In the genomic region with DNA sequence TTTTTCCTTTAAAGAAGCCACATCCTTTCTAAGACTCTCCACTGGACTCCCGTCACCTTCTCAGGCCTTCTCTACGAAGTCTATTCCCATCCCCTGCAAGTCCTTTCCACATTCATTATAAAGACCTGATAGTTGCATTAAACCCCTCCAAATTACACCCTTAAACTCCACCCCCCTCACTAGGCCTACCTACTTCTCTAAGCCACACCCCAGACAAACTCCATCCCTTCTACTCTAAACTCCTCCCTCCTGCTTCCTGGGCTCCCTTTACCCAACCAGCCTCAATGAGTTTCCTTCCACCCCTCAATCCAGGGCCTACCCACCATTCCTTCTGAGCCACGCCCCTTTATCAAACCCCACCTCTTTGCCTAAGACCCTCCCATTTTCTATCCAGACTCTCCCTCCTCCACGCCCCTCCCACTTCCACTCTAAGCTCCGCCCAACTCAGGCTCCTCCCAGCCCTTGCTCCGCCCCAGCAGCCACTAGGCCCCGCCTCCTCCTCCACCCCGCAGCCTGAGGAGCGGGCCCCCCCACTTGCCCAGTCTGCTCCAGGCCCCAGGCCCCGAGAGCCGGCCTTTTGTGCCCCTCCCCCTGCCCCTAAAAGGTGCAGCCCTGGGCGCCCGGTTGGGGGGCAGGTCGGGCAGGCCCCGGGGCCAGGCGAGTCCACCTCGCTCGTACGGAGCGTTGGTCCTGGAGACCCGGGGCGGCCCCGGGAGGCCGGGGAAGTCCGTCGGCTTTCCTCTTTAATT, we compare ENCODE assay signal across 1 cellular context.
A peak's percentile ranks its signal among the peaks of the same experiment; 100 is the strongest.
TF ChIP-seq lines count a peak whose summit lies in the region.

No MANE protein-coding gene starts in this region.

TF ChIP-seq in HEK293, 187 proteins besides CTCF, POLR2A, EP300 and RAD21 (continued from another document and continues in another):
- TF ChIP-seq, protein P1, sequence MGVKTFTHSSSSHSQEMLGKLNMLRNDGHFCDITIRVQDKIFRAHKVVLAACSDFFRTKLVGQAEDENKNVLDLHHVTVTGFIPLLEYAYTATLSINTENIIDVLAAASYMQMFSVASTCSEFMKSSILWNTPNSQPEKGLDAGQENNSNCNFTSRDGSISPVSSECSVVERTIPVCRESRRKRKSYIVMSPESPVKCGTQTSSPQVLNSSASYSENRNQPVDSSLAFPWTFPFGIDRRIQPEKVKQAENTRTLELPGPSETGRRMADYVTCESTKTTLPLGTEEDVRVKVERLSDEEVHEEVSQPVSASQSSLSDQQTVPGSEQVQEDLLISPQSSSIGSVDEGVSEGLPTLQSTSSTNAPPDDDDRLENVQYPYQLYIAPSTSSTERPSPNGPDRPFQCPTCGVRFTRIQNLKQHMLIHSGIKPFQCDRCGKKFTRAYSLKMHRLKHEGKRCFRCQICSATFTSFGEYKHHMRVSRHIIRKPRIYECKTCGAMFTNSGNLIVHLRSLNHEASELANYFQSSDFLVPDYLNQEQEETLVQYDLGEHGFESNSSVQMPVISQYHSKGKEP (tag by site-specific recombination; IDR thresholded peaks at IDR 0.05): peak; percentile 46; the same call in 1 of the 2 replicates
- TF ChIP-seq YY2 (tag by site-specific recombination; IDR thresholded peaks at IDR 0.05) (no peak), ZNF302 (tag by site-specific recombination; IDR thresholded peaks at IDR 0.05; ENCODE audit: low read depth) (no peak), SP2 (tag by site-specific recombination; IDR thresholded peaks at IDR 0.05) (peak; percentile 92), INSM2 (tag by site-specific recombination; IDR thresholded peaks at IDR 0.05) (peak; percentile 37; the same call in 1 of the 2 replicates), ZNF530 (tag by site-specific recombination; IDR thresholded peaks at IDR 0.05; ENCODE audit: low read depth) (no peak), ZNF626 (tag by site-specific recombination; IDR thresholded peaks at IDR 0.05) (no peak), PRDM10 (tag by site-specific recombination; IDR thresholded peaks at IDR 0.05) (peak; percentile 68), ZFP69B (tag by site-specific recombination; IDR thresholded peaks at IDR 0.05) (peak; percentile 92), BCL11B (tag by site-specific recombination; IDR thresholded peaks at IDR 0.05; ENCODE audit: low read depth) (peak; percentile 96; the same call in 1 of the 2 replicates), KLF16 (tag by site-specific recombination; IDR thresholded peaks at IDR 0.05) (0 out of 2 replicates have a peak, but pooled peaks have one; percentile 28), ZNF324 (tag by site-specific recombination; IDR thresholded peaks at IDR 0.05) (0 out of 2 replicates have a peak, but pooled peaks have one; percentile 71), ZNF2 (tag by site-specific recombination; IDR thresholded peaks at IDR 0.05) (peak; percentile 78), ZNF596 (tag by site-specific recombination; IDR thresholded peaks at IDR 0.05) (no peak), ZNF341 (tag by site-specific recombination; IDR thresholded peaks at IDR 0.05; ENCODE audit: low read depth) (peak; percentile 86), ZNF843 (tag by site-specific recombination; IDR thresholded peaks at IDR 0.05) (0 out of 2 replicates have a peak, but pooled peaks have one; percentile 29), ZSCAN30 (tag by site-specific recombination; IDR thresholded peaks at IDR 0.05) (peak; percentile 84; the same call in 1 of the 2 replicates), ZEB2 (tag by site-specific recombination; IDR thresholded peaks at IDR 0.05) (peak; percentile 89), ZBTB8A (tag by site-specific recombination; IDR thresholded peaks at IDR 0.05) (peak; percentile 60; the same call in 1 of the 2 replicates), HIC1 (tag by site-specific recombination; IDR thresholded peaks at IDR 0.05) (peak; percentile 97), KLF1 (tag by site-specific recombination; IDR thresholded peaks at IDR 0.05) (0 out of 2 replicates have a peak, but pooled peaks have one; percentile 6), SP3 (tag by site-specific recombination; IDR thresholded peaks at IDR 0.05) (peak; percentile 99), OVOL3 (tag by site-specific recombination; IDR thresholded peaks at IDR 0.05) (0 out of 2 replicates have a peak, but pooled peaks have one; percentile 27), HOXD13 (CRISPR knock-in tag; IDR thresholded peaks at IDR 0.05; ENCODE audit: borderline replicate concordance) (no peak), HOXC10 (CRISPR knock-in tag; IDR thresholded peaks at IDR 0.05) (0 out of 2 replicates have a peak, but pooled peaks have one; percentile 38), ZNF610 (tag by site-specific recombination; IDR thresholded peaks at IDR 0.05; ENCODE audit: borderline replicate concordance) (peak; percentile 75), ZNF585B (tag by site-specific recombination; IDR thresholded peaks at IDR 0.05) (no peak)
- TF ChIP-seq, protein P2, sequence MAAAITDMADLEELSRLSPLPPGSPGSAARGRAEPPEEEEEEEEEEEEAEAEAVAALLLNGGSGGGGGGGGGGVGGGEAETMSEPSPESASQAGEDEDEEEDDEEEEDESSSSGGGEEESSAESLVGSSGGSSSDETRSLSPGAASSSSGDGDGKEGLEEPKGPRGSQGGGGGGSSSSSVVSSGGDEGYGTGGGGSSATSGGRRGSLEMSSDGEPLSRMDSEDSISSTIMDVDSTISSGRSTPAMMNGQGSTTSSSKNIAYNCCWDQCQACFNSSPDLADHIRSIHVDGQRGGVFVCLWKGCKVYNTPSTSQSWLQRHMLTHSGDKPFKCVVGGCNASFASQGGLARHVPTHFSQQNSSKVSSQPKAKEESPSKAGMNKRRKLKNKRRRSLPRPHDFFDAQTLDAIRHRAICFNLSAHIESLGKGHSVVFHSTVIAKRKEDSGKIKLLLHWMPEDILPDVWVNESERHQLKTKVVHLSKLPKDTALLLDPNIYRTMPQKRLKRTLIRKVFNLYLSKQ (tag by site-specific recombination; IDR thresholded peaks at IDR 0.05; ENCODE audit: borderline replicate concordance): no peak
- TF ChIP-seq, protein P3, sequence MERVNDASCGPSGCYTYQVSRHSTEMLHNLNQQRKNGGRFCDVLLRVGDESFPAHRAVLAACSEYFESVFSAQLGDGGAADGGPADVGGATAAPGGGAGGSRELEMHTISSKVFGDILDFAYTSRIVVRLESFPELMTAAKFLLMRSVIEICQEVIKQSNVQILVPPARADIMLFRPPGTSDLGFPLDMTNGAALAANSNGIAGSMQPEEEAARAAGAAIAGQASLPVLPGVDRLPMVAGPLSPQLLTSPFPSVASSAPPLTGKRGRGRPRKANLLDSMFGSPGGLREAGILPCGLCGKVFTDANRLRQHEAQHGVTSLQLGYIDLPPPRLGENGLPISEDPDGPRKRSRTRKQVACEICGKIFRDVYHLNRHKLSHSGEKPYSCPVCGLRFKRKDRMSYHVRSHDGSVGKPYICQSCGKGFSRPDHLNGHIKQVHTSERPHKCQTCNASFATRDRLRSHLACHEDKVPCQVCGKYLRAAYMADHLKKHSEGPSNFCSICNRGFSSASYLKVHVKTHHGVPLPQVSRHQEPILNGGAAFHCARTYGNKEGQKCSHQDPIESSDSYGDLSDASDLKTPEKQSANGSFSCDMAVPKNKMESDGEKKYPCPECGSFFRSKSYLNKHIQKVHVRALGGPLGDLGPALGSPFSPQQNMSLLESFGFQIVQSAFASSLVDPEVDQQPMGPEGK (tag by site-specific recombination; IDR thresholded peaks at IDR 0.05): peak; percentile 100; the same call in 1 of the 2 replicates
- TF ChIP-seq, protein P4, sequence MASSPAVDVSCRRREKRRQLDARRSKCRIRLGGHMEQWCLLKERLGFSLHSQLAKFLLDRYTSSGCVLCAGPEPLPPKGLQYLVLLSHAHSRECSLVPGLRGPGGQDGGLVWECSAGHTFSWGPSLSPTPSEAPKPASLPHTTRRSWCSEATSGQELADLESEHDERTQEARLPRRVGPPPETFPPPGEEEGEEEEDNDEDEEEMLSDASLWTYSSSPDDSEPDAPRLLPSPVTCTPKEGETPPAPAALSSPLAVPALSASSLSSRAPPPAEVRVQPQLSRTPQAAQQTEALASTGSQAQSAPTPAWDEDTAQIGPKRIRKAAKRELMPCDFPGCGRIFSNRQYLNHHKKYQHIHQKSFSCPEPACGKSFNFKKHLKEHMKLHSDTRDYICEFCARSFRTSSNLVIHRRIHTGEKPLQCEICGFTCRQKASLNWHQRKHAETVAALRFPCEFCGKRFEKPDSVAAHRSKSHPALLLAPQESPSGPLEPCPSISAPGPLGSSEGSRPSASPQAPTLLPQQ (tag by site-specific recombination; IDR thresholded peaks at IDR 0.05): peak; percentile 95
- TF ChIP-seq, protein P5, sequence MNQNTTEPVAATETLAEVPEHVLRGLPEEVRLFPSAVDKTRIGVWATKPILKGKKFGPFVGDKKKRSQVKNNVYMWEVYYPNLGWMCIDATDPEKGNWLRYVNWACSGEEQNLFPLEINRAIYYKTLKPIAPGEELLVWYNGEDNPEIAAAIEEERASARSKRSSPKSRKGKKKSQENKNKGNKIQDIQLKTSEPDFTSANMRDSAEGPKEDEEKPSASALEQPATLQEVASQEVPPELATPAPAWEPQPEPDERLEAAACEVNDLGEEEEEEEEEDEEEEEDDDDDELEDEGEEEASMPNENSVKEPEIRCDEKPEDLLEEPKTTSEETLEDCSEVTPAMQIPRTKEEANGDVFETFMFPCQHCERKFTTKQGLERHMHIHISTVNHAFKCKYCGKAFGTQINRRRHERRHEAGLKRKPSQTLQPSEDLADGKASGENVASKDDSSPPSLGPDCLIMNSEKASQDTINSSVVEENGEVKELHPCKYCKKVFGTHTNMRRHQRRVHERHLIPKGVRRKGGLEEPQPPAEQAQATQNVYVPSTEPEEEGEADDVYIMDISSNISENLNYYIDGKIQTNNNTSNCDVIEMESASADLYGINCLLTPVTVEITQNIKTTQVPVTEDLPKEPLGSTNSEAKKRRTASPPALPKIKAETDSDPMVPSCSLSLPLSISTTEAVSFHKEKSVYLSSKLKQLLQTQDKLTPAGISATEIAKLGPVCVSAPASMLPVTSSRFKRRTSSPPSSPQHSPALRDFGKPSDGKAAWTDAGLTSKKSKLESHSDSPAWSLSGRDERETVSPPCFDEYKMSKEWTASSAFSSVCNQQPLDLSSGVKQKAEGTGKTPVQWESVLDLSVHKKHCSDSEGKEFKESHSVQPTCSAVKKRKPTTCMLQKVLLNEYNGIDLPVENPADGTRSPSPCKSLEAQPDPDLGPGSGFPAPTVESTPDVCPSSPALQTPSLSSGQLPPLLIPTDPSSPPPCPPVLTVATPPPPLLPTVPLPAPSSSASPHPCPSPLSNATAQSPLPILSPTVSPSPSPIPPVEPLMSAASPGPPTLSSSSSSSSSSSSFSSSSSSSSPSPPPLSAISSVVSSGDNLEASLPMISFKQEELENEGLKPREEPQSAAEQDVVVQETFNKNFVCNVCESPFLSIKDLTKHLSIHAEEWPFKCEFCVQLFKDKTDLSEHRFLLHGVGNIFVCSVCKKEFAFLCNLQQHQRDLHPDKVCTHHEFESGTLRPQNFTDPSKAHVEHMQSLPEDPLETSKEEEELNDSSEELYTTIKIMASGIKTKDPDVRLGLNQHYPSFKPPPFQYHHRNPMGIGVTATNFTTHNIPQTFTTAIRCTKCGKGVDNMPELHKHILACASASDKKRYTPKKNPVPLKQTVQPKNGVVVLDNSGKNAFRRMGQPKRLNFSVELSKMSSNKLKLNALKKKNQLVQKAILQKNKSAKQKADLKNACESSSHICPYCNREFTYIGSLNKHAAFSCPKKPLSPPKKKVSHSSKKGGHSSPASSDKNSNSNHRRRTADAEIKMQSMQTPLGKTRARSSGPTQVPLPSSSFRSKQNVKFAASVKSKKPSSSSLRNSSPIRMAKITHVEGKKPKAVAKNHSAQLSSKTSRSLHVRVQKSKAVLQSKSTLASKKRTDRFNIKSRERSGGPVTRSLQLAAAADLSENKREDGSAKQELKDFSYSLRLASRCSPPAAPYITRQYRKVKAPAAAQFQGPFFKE (tag by site-specific recombination; IDR thresholded peaks at IDR 0.05; ENCODE audit: borderline replicate concordance): no peak
